10 cellular contexts compared by ENCODE assay signal in genomic region chr7:25849361-25850184, GRCh38.
A peak's percentile ranks its signal among the peaks of the same experiment; 100 is the strongest.
DNase-seq lines count a peak whose midpoint lies in the region; ATAC-seq, FAIRE-seq and TF ChIP-seq lines count a peak whose summit lies in the region.
"Had no signal": no experiment of that assay in that cellular context is flagged by ENCODE, and none has a peak within 500 bp of the region (broad histone marks: within the 10 kb centered on the region; RNA-seq: fewer than 3 reads in every experiment).

No MANE protein-coding gene starts in this region.

- no peak overlapping the region for H3K4me3 Mint-ChIP-seq in activated T-helper 1 cell treated with anti-CD3 and anti-CD28 coated beads, Interleukin-12 subunit alpha, Interleukin-12 subunit beta, Interleukin-2, Interleukin-4 antibody, amounts not matched to agents 30 ng/mL and 10 ng/mL and 1 ng/mL, durations not matched to agents 14 hours and 24 hours and 36 hours

- CTCF ChIA-PET in AG04450 (lab: Charles Lee), result interaction anchor here (0.6 to 7.3 kb wide), 14 partner anchors 11 to 669 kb away, joined by 3 to 113 read pairs (median 4); partner anchors contain the start of gene HNRNPA2B1

- TF ChIP-seq POLR2A in GM12892 (IDR thresholded peaks at IDR 0.05; ENCODE audit: low read depth, low read length), result no peak

- no peaks in the 10 kb centered on the region for H3K9me3 ChIP-seq in AG04450 (ENCODE audit: control insufficient read depth, insufficient read depth, low read length)

- no peak for FAIRE-seq in GM12892 (lab: Jason Lieb, UNC)

- H3K27me3 ChIP-seq in AG04450 (ENCODE audit: control insufficient read depth, insufficient read depth, low read length), result no peaks in the 10 kb centered on the region

- TF ChIP-seq CTCF in AG04450 (IDR thresholded peaks at IDR 0.05; ENCODE audit: low read depth, low read length), result no peak
- no peak for TF ChIP-seq CTCF in fibroblast of pulmonary artery (IDR thresholded peaks at IDR 0.05; ENCODE audit: low read length, missing control alignments)

- DNase-seq in AG04450 (ENCODE audit: low read depth, low spot score) (peak; percentile 86), RPMI7951 (ENCODE audit: low read depth) (peak; percentile 90), fibroblast of pulmonary artery (ENCODE audit: low read depth) (peak; percentile 91), non-pigmented ciliary epithelial cell (ENCODE audit: low read depth) (peak; percentile 75), GM19238 (ENCODE audit: insufficient read length, low spot score) (no peak), GM12892 (ENCODE audit: insufficient read length) (no peak)
- DNase-seq in activated T-helper 1 cell treated with anti-CD3 and anti-CD28 coated beads, Interleukin-12 subunit alpha, Interleukin-12 subunit beta, Interleukin-2, Interleukin-4 antibody, amounts not matched to agents 30 ng/mL and 10 ng/mL and 1 ng/mL, durations not matched to agents 14 hours and 24 hours and 36 hours (ENCODE audit: low spot score), result no peak
- DNase-seq: stimulated activated CD4-positive, alpha-beta T cell treated with anti-CD3 and anti-CD28 coated beads, Interleukin-1b, Interleukin-23, amount 100 ng/mL, for 48 hours had no signal

- H3K27ac ChIP-seq in AG04450 (ENCODE audit: low read depth, low read length), result peak overlapping the region; percentile 95

- no peaks in the 10 kb centered on the region for H3K9me3 Mint-ChIP-seq in activated T-helper 1 cell treated with anti-CD3 and anti-CD28 coated beads, Interleukin-12 subunit alpha, Interleukin-12 subunit beta, Interleukin-2, Interleukin-4 antibody, amounts not matched to agents 30 ng/mL and 10 ng/mL and 1 ng/mL, durations not matched to agents 14 hours and 24 hours and 36 hours

- H3K27ac Mint-ChIP-seq in activated T-helper 1 cell treated with anti-CD3 and anti-CD28 coated beads, Interleukin-12 subunit alpha, Interleukin-12 subunit beta, Interleukin-2, Interleukin-4 antibody, amounts not matched to agents 30 ng/mL and 10 ng/mL and 1 ng/mL, durations not matched to agents 14 hours and 24 hours and 36 hours, result no peak overlapping the region

- POLR2A ChIA-PET in AG04450 (lab: Yijun Ruan, JAX), result interaction anchor here (0.6 to 2.6 kb wide), 4 partner anchors 13 to 62 kb away, joined by 3 to 11 read pairs (median 4); no protein-coding TSS in a partner anchor

- H3K27me3 Mint-ChIP-seq in activated T-helper 1 cell treated with anti-CD3 and anti-CD28 coated beads, Interleukin-12 subunit alpha, Interleukin-12 subunit beta, Interleukin-2, Interleukin-4 antibody, amounts not matched to agents 30 ng/mL and 10 ng/mL and 1 ng/mL, durations not matched to agents 14 hours and 24 hours and 36 hours (ENCODE audit: insufficient read depth), result peaks cover 36% of the 10 kb centered on the region

- peaks cover 17% of the 10 kb centered on the region for H3K4me1 Mint-ChIP-seq in activated T-helper 1 cell treated with anti-CD3 and anti-CD28 coated beads, Interleukin-12 subunit alpha, Interleukin-12 subunit beta, Interleukin-2, Interleukin-4 antibody, amounts not matched to agents 30 ng/mL and 10 ng/mL and 1 ng/mL, durations not matched to agents 14 hours and 24 hours and 36 hours (ENCODE audit: low read depth)

- no peaks in the 10 kb centered on the region for H3K36me3 Mint-ChIP-seq in activated T-helper 1 cell treated with anti-CD3 and anti-CD28 coated beads, Interleukin-12 subunit alpha, Interleukin-12 subunit beta, Interleukin-2, Interleukin-4 antibody, amounts not matched to agents 30 ng/mL and 10 ng/mL and 1 ng/mL, durations not matched to agents 14 hours and 24 hours and 36 hours (ENCODE audit: low read depth)

- peak overlapping the region; percentile 21 for H3K4me3 ChIP-seq in AG04450 (ENCODE audit: low read depth, low read length)
- no peak overlapping the region for H3K4me3 ChIP-seq in fibroblast of pulmonary artery (replicated peaks; ENCODE audit: low read depth, low read length)

- no peak for ATAC-seq in HG02759 (IDR thresholded peaks at IDR 0.05; ENCODE audit: unreplicated experiment)
- ATAC-seq: HCT116 had no signal

- intact Hi-C loops in activated T-helper 1 cell treated with anti-CD3 and anti-CD28 coated beads, Interleukin-12 subunit alpha, Interleukin-12 subunit beta, Interleukin-2, Interleukin-4 antibody, amounts not matched to agents 30 ng/mL and 10 ng/mL and 1 ng/mL, durations not matched to agents 14 hours and 24 hours and 36 hours (cut with micrococcal nuclease), result loop anchor here (10.0 kb wide), 2 partner anchors 1345 to 1955 kb away; no protein-coding TSS in a partner anchor

Comparison
In these comparisons a context has a peak if more than half of its experiments do, and no peak if none do; other contexts are left out.
1. DNase-seq: peak in AG04450 (single experiment), RPMI7951 (single experiment), fibroblast of pulmonary artery (single experiment) and non-pigmented ciliary epithelial cell (single experiment); none in GM19238 (single experiment), activated T-helper 1 cell treated with anti-CD3 and anti-CD28 coated beads, Interleukin-12 subunit alpha, Interleukin-12 subunit beta, Interleukin-2, Interleukin-4 antibody, amounts not matched to agents 30 ng/mL and 10 ng/mL and 1 ng/mL, durations not matched to agents 14 hours and 24 hours and 36 hours (single experiment) and GM12892 (single experiment).